In the genomic region with DNA sequence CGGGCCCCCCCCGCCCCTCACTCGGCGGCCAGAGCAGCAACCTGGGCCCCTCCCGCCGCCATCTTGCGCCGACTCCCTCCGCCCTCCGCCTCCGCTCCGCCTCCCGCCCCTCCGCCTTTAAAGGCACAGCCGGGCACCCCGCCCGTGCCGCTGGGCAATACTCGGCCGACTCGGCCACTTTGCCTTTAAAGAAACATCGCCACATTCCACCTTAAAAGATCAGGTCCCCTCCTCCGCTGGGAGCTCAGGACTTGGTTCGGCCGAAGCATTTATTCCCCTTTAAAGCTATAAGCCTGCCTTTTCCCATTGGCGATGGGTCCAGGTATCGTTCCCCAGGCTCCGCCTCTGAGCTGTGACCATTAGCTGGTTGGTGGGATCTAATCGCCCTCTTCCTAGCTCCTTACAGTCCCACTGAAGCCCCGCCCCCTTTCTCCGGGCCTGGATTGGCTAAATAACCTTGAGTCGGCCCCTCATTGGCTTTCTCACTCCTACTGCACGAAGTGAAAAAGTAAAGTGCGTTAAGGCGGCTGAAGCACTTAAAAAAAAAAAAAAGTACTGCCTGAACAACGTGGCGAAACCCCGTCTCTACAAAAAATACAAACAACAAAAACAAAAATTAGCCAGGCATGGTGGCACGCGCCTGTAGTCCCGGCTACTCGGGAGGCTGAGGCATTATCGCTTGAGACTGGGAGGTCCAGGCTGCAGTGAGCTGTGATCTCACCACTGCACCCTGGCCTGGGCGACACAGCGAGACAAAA, we compare ENCODE assay signal across 8 cellular contexts. TPM values are rescaled to one million over a fixed set of nuclear protein-coding genes. Genes with fewer than 3 reads are reported as not detected.
DNase-seq lines count a peak whose midpoint lies in the region; ATAC-seq, FAIRE-seq and TF ChIP-seq lines count a peak whose summit lies in the region.

Gene ZBTB22, minus strand, starts transcription at position 77 of the 758 bp plus-strand sequence. CDS start 828 bp downstream, outside the sequence.

- H2BK5ac ChIP-seq in mesendoderm (ENCODE audit: low read length) = peak within 1 kb of the TSS; percentile 27

- no peak within 1 kb of the TSS for H4K8ac ChIP-seq in mesendoderm (ENCODE audit: low read depth, low read length)

- peaks cover 77% of the 10 kb centered on the region for H3K4me1 Mint-ChIP-seq in CD8-positive, alpha-beta T cell (ENCODE audit: low read depth)
- H3K4me1 Mint-ChIP-seq in activated CD8-positive, alpha-beta memory T cell treated with anti-CD3 and anti-CD28 coated beads, Interleukin-2, amount 10 ng/mL, durations not matched to agents 7 days and 5 days = peaks cover 72% of the 10 kb centered on the region

- H3K27ac Mint-ChIP-seq in CD8-positive, alpha-beta T cell = peak within 1 kb of the TSS; percentile 97
- H3K27ac Mint-ChIP-seq in activated CD8-positive, alpha-beta memory T cell treated with anti-CD3 and anti-CD28 coated beads, Interleukin-2, amount 10 ng/mL, durations not matched to agents 7 days and 5 days = peak within 1 kb of the TSS; percentile 91

- no peaks in the 10 kb centered on the region for H3K9me3 ChIP-seq in CD8-positive, alpha-beta T cell (ENCODE audit: low read length)
- no peaks in the 10 kb centered on the region for H3K9me3 ChIP-seq in endocrine pancreas (ENCODE audit: control insufficient read depth, low read length)

- H3K18ac ChIP-seq in mesendoderm (ENCODE audit: low read length) = peak within 1 kb of the TSS; percentile 33

- H3K36me3 ChIP-seq in CD8-positive, alpha-beta T cell (ENCODE audit: insufficient read depth, low read length) = peaks cover 30% of the 10 kb centered on the region
- H3K36me3 ChIP-seq in endocrine pancreas (ENCODE audit: control insufficient read depth, insufficient read depth, low read length) (no peaks in the 10 kb centered on the region), mesendoderm (ENCODE audit: control insufficient read depth, insufficient read depth, low read length) (peaks cover 5% of the 10 kb centered on the region)

- no peaks in the 10 kb centered on the region for H3K9me3 Mint-ChIP-seq in CD8-positive, alpha-beta T cell
- no peaks in the 10 kb centered on the region for H3K9me3 Mint-ChIP-seq in activated CD8-positive, alpha-beta memory T cell treated with anti-CD3 and anti-CD28 coated beads, Interleukin-2, amount 10 ng/mL, durations not matched to agents 7 days and 5 days (ENCODE audit: low read depth)

- no peak within 1 kb of the TSS for H2BK120ac ChIP-seq in mesendoderm (ENCODE audit: low read depth, low read length)

- no peak within 1 kb of the TSS for H4K5ac ChIP-seq in mesendoderm (ENCODE audit: low read length)

- no peaks in the 10 kb centered on the region for H3K27me3 Mint-ChIP-seq in CD8-positive, alpha-beta T cell (ENCODE audit: low read depth)
- no peaks in the 10 kb centered on the region for H3K27me3 Mint-ChIP-seq in activated CD8-positive, alpha-beta memory T cell treated with anti-CD3 and anti-CD28 coated beads, Interleukin-2, amount 10 ng/mL, durations not matched to agents 7 days and 5 days

- no CpG with 5 or more reads among the region's 45 CpGs for WGBS in mesendoderm (ENCODE audit: extremely low coverage, insufficient coverage, low lambda C conversion rate)

- peaks cover 26% of the 10 kb centered on the region for H3K79me2 ChIP-seq in mesendoderm (ENCODE audit: control insufficient read depth, insufficient read depth, low read length)

- CTCF ChIA-PET in CD8-positive, alpha-beta T cell (lab: Charles Lee) = interaction anchor here (0.9 to 4.4 kb wide), 7 partner anchors 17 to 120 kb away, joined by 3 to 40 read pairs (median 4); partner anchors contain the start of gene RGL2
- CTCF ChIA-PET in activated CD8-positive, alpha-beta memory T cell treated with anti-CD3 and anti-CD28 coated beads, Interleukin-2, amount 10 ng/mL, durations not matched to agents 7 days and 5 days (lab: Charles Lee) = interaction anchor here (0.7 to 3.5 kb wide), 10 partner anchors 14 to 1328 kb away, joined by 3 to 21 read pairs (median 4); partner anchors contain the start of genes B3GALT4, CUTA, PFDN6 and RGL2

- H3K9ac ChIP-seq in endocrine pancreas (ENCODE audit: control insufficient read depth, insufficient read depth, low read length) = no peak within 1 kb of the TSS
- H3K9ac ChIP-seq in mesendoderm (ENCODE audit: low read length) = peak within 1 kb of the TSS; percentile 81

- H3K36me3 Mint-ChIP-seq in CD8-positive, alpha-beta T cell = peaks cover 63% of the 10 kb centered on the region
- peaks cover 42% of the 10 kb centered on the region for H3K36me3 Mint-ChIP-seq in activated CD8-positive, alpha-beta memory T cell treated with anti-CD3 and anti-CD28 coated beads, Interleukin-2, amount 10 ng/mL, durations not matched to agents 7 days and 5 days

- ATAC-seq in CD8-positive, alpha-beta T cell = peak; percentile 61
- ATAC-seq in activated CD8-positive, alpha-beta memory T cell treated with anti-CD3 and anti-CD28 coated beads, Interleukin-2, amount 10 ng/mL, durations not matched to agents 7 days and 5 days = peak; percentile 71

- peak; percentile 91 to 98 (median 96) for DNase-seq in CD8-positive, alpha-beta T cell
- DNase-seq in GM20000 (ENCODE audit: low spot score) (peak; percentile 88), HTR-8/SVneo (ENCODE audit: insufficient read length, low spot score) (peak; percentile 97), NOMO-1 treated with dmso at 0.1 percent for 144 hours (lab: John Stamatoyannopoulos, UW; ENCODE audit: unreplicated experiment) (peak; percentile 97), mesendoderm (peak; percentile 100)
- DNase-seq in activated CD8-positive, alpha-beta memory T cell treated with anti-CD3 and anti-CD28 coated beads, Interleukin-2, amount 10 ng/mL, durations not matched to agents 7 days and 5 days = peak; percentile 98
- peak; percentile 95 for DNase-seq in stimulated activated CD8-positive, alpha-beta memory T cell treated with anti-CD3 and anti-CD28 coated beads, Interleukin-15, amount 100 ng/mL, for 1 hour (ENCODE audit: low read depth)

- peak within 1 kb of the TSS; percentile 90 for H3K56ac ChIP-seq in mesendoderm (ENCODE audit: low read length)

- no peak for TF ChIP-seq CTCF in CD8-positive, alpha-beta T cell (IDR thresholded peaks at IDR 0.05)
- TF ChIP-seq CTCF in GM20000 (IDR thresholded peaks at IDR 0.05; ENCODE audit: extremely low read depth, missing control alignments) = no peak

- H2AK5ac ChIP-seq in mesendoderm (ENCODE audit: low read length) = no peak within 1 kb of the TSS

- H3K27me3 ChIP-seq in CD8-positive, alpha-beta T cell (ENCODE audit: insufficient read depth, low read length) = no peaks in the 10 kb centered on the region
- H3K27me3 ChIP-seq in endocrine pancreas (ENCODE audit: control insufficient read depth, insufficient read depth, low read length) = no peaks in the 10 kb centered on the region
- no peaks in the 10 kb centered on the region for H3K27me3 ChIP-seq in mesendoderm (ENCODE audit: insufficient read depth, low read length, poor library complexity)

- H3K4me3 ChIP-seq in CD8-positive, alpha-beta T cell (ENCODE audit: low read depth, low read length) = peak within 1 kb of the TSS; percentile 78
- peak within 1 kb of the TSS; percentile 46 for H3K4me3 ChIP-seq in endocrine pancreas (ENCODE audit: control insufficient read depth, insufficient read depth, low read length)
- H3K4me3 ChIP-seq in mesendoderm (ENCODE audit: low read length) = peak within 1 kb of the TSS; percentile 74

- intact Hi-C loops in CD8-positive, alpha-beta T cell (cut with DNase I, micrococcal nuclease) = loop anchor here (1.0 to 10.0 kb wide), 10 partner anchors 19 to 1123 kb away; partner anchors contain the start of genes GPSM3 (in 1 of the 2), KIFC1 (in 1 of the 2), PBX2 (in 1 of the 2) and PFDN6 (in 1 of the 2)

- no peak within 1 kb of the TSS for H3K4ac ChIP-seq in mesendoderm (ENCODE audit: low read depth, low read length)

- H3K23ac ChIP-seq in mesendoderm (ENCODE audit: low read length) = no peak within 1 kb of the TSS

- H3K27ac ChIP-seq in CD8-positive, alpha-beta T cell (ENCODE audit: low read depth, low read length) = peak within 1 kb of the TSS; percentile 60
- H3K27ac ChIP-seq in mesendoderm (ENCODE audit: low read depth, low read length) = peak within 1 kb of the TSS; percentile 86

- H2BK15ac ChIP-seq in mesendoderm (replicated peaks; ENCODE audit: low read depth) = no peak within 1 kb of the TSS

- H3K79me1 ChIP-seq in mesendoderm (ENCODE audit: low read length) = peaks cover 7% of the 10 kb centered on the region

- H3K4me2 ChIP-seq in mesendoderm (ENCODE audit: low read length) = peak within 1 kb of the TSS; percentile 30

- POLR2A ChIA-PET in CD8-positive, alpha-beta T cell (lab: Charles Lee) = interaction anchor here (0.7 to 3.9 kb wide), 17 partner anchors 9 to 346 kb away, joined by 3 to 28 read pairs (median 5); partner anchors contain the start of genes B3GALT4, CUTA, PFDN6 and RGL2

- FAIRE-seq in HTR-8/SVneo (lab: Jason Lieb, UNC) = peak; percentile 82

- H3K4me1 ChIP-seq in CD8-positive, alpha-beta T cell (ENCODE audit: insufficient read depth, low read length) = peaks cover 65% of the 10 kb centered on the region
- H3K4me1 ChIP-seq in endocrine pancreas (ENCODE audit: control insufficient read depth, insufficient read depth, low read length) (no peaks in the 10 kb centered on the region), mesendoderm (ENCODE audit: control insufficient read depth, low read depth, low read length) (peaks cover 3% of the 10 kb centered on the region)

- H3K4me3 Mint-ChIP-seq in CD8-positive, alpha-beta T cell = peak within 1 kb of the TSS; percentile 99
- peak within 1 kb of the TSS; percentile 90 for H3K4me3 Mint-ChIP-seq in activated CD8-positive, alpha-beta memory T cell treated with anti-CD3 and anti-CD28 coated beads, Interleukin-2, amount 10 ng/mL, durations not matched to agents 7 days and 5 days

RNA-seq across cellular contexts. Expression of gene ZBTB22, which starts in this region (rescaled TPM):
- total RNA-seq in CD8-positive, alpha-beta T cell = 1 to 10 TPM; 8.8 to 9.3 TPM
- 10 to 100 TPM; 10.6 to 11.8 TPM for total RNA-seq in activated CD8-positive, alpha-beta memory T cell treated with anti-CD3 and anti-CD28 coated beads, Interleukin-2, amount 10 ng/mL, durations not matched to agents 7 days and 5 days
- 4.3 TPM for polyA plus RNA-seq in mesendoderm (2013, experiment 1 of 2)
- polyA plus RNA-seq in mesendoderm (2013, experiment 2 of 2) = 4.1 TPM

Comparison
In these comparisons a context has a peak if more than half of its experiments do, and no peak if none do; other contexts are left out.
1. Peak in every context shown above with its lines: DNase-seq, ATAC-seq, H3K4me3 ChIP-seq and H3K27ac ChIP-seq.